In the genomic region with DNA sequence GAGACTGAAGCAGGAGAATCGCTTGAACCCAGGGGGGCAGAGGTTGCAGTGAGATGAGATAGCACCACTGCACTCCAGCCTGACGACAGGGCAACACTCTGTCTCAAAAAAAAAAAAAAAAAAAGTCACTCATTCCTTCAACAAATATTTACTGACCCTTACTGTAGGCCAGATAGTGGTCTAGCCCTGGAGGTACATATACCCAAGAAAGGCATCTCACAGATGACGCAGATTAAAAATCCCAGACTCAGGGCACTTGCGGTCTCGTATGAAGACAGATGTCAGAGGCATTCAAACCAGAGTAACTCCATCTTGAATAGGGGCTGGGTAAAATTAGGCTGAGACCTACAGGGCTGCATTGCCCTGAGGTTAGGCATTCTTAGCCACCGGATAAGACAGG, we compare ENCODE assay signal across 22 cellular contexts.
"Had no signal": no experiment of that assay in that cellular context is flagged by ENCODE, and none has a peak within 500 bp of the region (broad histone marks: within the 10 kb centered on the region; RNA-seq: fewer than 3 reads in every experiment).

No MANE protein-coding gene starts in this region.

- H3K27ac ChIP-seq: epithelial cell of prostate, foreskin keratinocyte, gastroesophageal sphincter, heart left ventricle, prostate gland, right atrium auricular region, sigmoid colon, suprapubic skin had no signal

- H3K27ac Mint-ChIP-seq: naive thymus-derived CD8-positive, alpha-beta T cell; nephron progenitor cell; stimulated activated naive CD8-positive, alpha-beta T cell treated with anti-CD3 and anti-CD28 coated beads, Interleukin-15, Interleukin-2, amounts not matched to agents 100 ng/mL and 50 ng/mL, for 24 hours; type B pancreatic cell had no signal

- H3K36me3 ChIP-seq: gastroesophageal sphincter, heart left ventricle, prostate gland, right atrium auricular region, sigmoid colon, suprapubic skin had no signal

- H3K4me3 Mint-ChIP-seq: naive thymus-derived CD8-positive, alpha-beta T cell; stimulated activated naive B cell treated with anti-CD40 and anti-IgM and Interleukin-4, amounts not matched to agents 10 μg/mL and 1 μg/mL and 100 μg/mL, for 72 hours; stimulated activated naive CD8-positive, alpha-beta T cell treated with anti-CD3 and anti-CD28 coated beads, Interleukin-15, Interleukin-2, amounts not matched to agents 100 ng/mL and 50 ng/mL, for 24 hours; type B pancreatic cell had no signal

- H3K27me3 ChIP-seq: foreskin keratinocyte, gastroesophageal sphincter, heart left ventricle, right atrium auricular region, sigmoid colon, suprapubic skin had no signal

- H3K9me3 Mint-ChIP-seq: memory B cell; stimulated activated naive CD8-positive, alpha-beta T cell treated with anti-CD3 and anti-CD28 coated beads, Interleukin-15, Interleukin-2, amounts not matched to agents 100 ng/mL and 50 ng/mL, for 24 hours had no signal

- H3K27me3 Mint-ChIP-seq: memory B cell; stimulated activated naive B cell treated with anti-CD40 and anti-IgM and Interleukin-4, amounts not matched to agents 10 μg/mL and 1 μg/mL and 100 μg/mL, for 72 hours; type B pancreatic cell had no signal

- H3K4me3 ChIP-seq: gastroesophageal sphincter, heart left ventricle, lung, prostate gland, right atrium auricular region, sigmoid colon, suprapubic skin had no signal

- ATAC-seq: esophagus mucosa; foreskin keratinocyte; gastroesophageal sphincter; heart left ventricle; naive thymus-derived CD8-positive, alpha-beta T cell; stimulated activated naive B cell treated with anti-CD40 and anti-IgM and Interleukin-4, amounts not matched to agents 10 μg/mL and 1 μg/mL and 100 μg/mL, for 72 hours had no signal

- DNase-seq: cortex of kidney; foreskin keratinocyte; hippocampal formation; kidney glomerular epithelial cell; midbrain; naive thymus-derived CD8-positive, alpha-beta T cell; nephron progenitor cell; nucleus accumbens; sigmoid colon; stimulated activated CD4-positive, alpha-beta T cell treated with anti-CD3 and anti-CD28 coated beads, Interleukin-4, amount 100 ng/mL, for 4 hours; stimulated activated naive B cell treated with anti-CD40 and anti-IgM and Interleukin-4, amounts not matched to agents 10 μg/mL and 1 μg/mL and 100 μg/mL, for 72 hours had no signal

- H3K4me1 ChIP-seq: foreskin keratinocyte, gastroesophageal sphincter, prostate gland, right atrium auricular region, suprapubic skin had no signal

- H3K36me3 Mint-ChIP-seq: naive thymus-derived CD8-positive, alpha-beta T cell had no signal

- H3K9me3 ChIP-seq: gastroesophageal sphincter, heart left ventricle, prostate gland, right atrium auricular region, sigmoid colon, suprapubic skin had no signal
